20 cellular contexts compared by ENCODE assay signal in genomic region chr7:35992436-35992835, GRCh38.
DNase-seq lines count a peak whose midpoint lies in the region; ATAC-seq, FAIRE-seq and TF ChIP-seq lines count a peak whose summit lies in the region.
"Had no signal": no experiment of that assay in that cellular context is flagged by ENCODE, and none has a peak within 500 bp of the region (broad histone marks: within the 10 kb centered on the region; RNA-seq: fewer than 3 reads in every experiment).

No MANE protein-coding gene starts in this region.

- no peaks in the 10 kb centered on the region for H3K27me3 Mint-ChIP-seq in astrocyte (ENCODE audit: low read depth, unreplicated experiment)
- no peaks in the 10 kb centered on the region for H3K27me3 Mint-ChIP-seq in activated T-cell treated with anti-CD3 and anti-CD28 coated beads, Interleukin-2, amount 50 U/mL, for 24 hours
- no peaks in the 10 kb centered on the region for H3K27me3 Mint-ChIP-seq in endothelial cell (ENCODE audit: unreplicated experiment)

- peaks cover 2% of the 10 kb centered on the region for H3K4me1 Mint-ChIP-seq in astrocyte (ENCODE audit: low read depth, unreplicated experiment)
- peaks cover 14% of the 10 kb centered on the region for H3K4me1 Mint-ChIP-seq in activated T-cell treated with anti-CD3 and anti-CD28 coated beads, Interleukin-2, amount 50 U/mL, for 24 hours (ENCODE audit: low read depth)
- H3K4me1 Mint-ChIP-seq in endothelial cell (ENCODE audit: unreplicated experiment), result peaks cover 25% of the 10 kb centered on the region

- no peaks in the 10 kb centered on the region for H3K9me1 ChIP-seq in keratinocyte (ENCODE audit: control insufficient read depth, extremely low read depth, insufficient read depth, low read length)

- H3K36me3 ChIP-seq in astrocyte (ENCODE audit: insufficient read depth, low read length), result no peaks in the 10 kb centered on the region
- H3K36me3 ChIP-seq in keratinocyte (ENCODE audit: control insufficient read depth in 2 of 2, extremely low read depth in 1 of 2, insufficient read depth in 2 of 2, low read length in 2 of 2), result no peaks in the 10 kb centered on the region
- H3K36me3 ChIP-seq: MG63 had no signal

- peaks cover 3% of the 10 kb centered on the region for H3K36me3 Mint-ChIP-seq in astrocyte (ENCODE audit: low read depth, unreplicated experiment)
- no peaks in the 10 kb centered on the region for H3K36me3 Mint-ChIP-seq in activated T-cell treated with anti-CD3 and anti-CD28 coated beads, Interleukin-2, amount 50 U/mL, for 24 hours (ENCODE audit: low read depth)
- no peaks in the 10 kb centered on the region for H3K36me3 Mint-ChIP-seq in endothelial cell (ENCODE audit: low read depth, unreplicated experiment)

- FAIRE-seq in A549 (lab: Jason Lieb, UNC), result no peak
- FAIRE-seq in astrocyte (lab: Jason Lieb, UNC), result peak; percentile 76
- peak; percentile 26 for FAIRE-seq in keratinocyte (lab: Jason Lieb, UNC)

- H4K20me1 ChIP-seq in astrocyte (ENCODE audit: insufficient read depth, low read length) (no peaks in the 10 kb centered on the region), keratinocyte (ENCODE audit: control insufficient read depth, extremely low read depth, insufficient read depth, low read length) (no peaks in the 10 kb centered on the region)

- H3K27me3 ChIP-seq in astrocyte (ENCODE audit: insufficient read depth, low read length) (no peaks in the 10 kb centered on the region), keratinocyte (ENCODE audit: control insufficient read depth, extremely low read depth, insufficient read depth, low read length) (no peaks in the 10 kb centered on the region)
- H3K27me3 ChIP-seq: MG63 had no signal

- no peak for TF ChIP-seq CTCF in A549 (IDR thresholded peaks at IDR 0.05)
- no peak for TF ChIP-seq CTCF in astrocyte (IDR thresholded peaks at IDR 0.05; ENCODE audit: insufficient read depth, low read depth, low read length)
- TF ChIP-seq CTCF in keratinocyte (optimal IDR thresholded peaks at IDR 0.05 in 1 of 3, IDR thresholded peaks at IDR 0.05 in 1 of 3, conservative IDR thresholded peaks at IDR 0.05 in 1 of 3; ENCODE audit: extremely low read depth in 1 of 3, insufficient read depth in 2 of 3, low read length in 3 of 3), result no peak
- TF ChIP-seq CTCF in endothelial cell (IDR thresholded peaks at IDR 0.05; ENCODE audit: unreplicated experiment), result no peak

- H2AFZ ChIP-seq in astrocyte (ENCODE audit: low read depth, low read length) (no peak overlapping the region), keratinocyte (ENCODE audit: control insufficient read depth, low read length) (peak overlapping the region; percentile 20)

- no peak overlapping the region for H3K27ac Mint-ChIP-seq in astrocyte (ENCODE audit: unreplicated experiment)
- no peak overlapping the region for H3K27ac Mint-ChIP-seq in activated T-cell treated with anti-CD3 and anti-CD28 coated beads, Interleukin-2, amount 50 U/mL, for 24 hours
- H3K27ac Mint-ChIP-seq in endothelial cell (ENCODE audit: unreplicated experiment), result no peak overlapping the region
- H3K27ac Mint-ChIP-seq: HFFc6 had no signal

- H3K79me2 ChIP-seq in astrocyte (ENCODE audit: insufficient read depth, low read length), result no peaks in the 10 kb centered on the region
- no peaks in the 10 kb centered on the region for H3K79me2 ChIP-seq in keratinocyte (ENCODE audit: control insufficient read depth, insufficient read depth, low read length)

- H3K4me1 ChIP-seq in A549, result peaks cover 21% of the 10 kb centered on the region
- H3K4me1 ChIP-seq in astrocyte (ENCODE audit: insufficient read depth, low read length), result no peaks in the 10 kb centered on the region
- peaks cover 16% of the 10 kb centered on the region for H3K4me1 ChIP-seq in keratinocyte (ENCODE audit: control insufficient read depth, extremely low read depth, insufficient read depth, low read length)

- dilution Hi-C loops in keratinocyte (cut with MboI; ENCODE audit: extremely low pct_ligation_motif_present, low sequenced_read_pairs), result loop anchor here (25.0 kb wide), 1 partner anchor 320 kb away; no protein-coding TSS in a partner anchor

- peak overlapping the region; percentile 37; the same call in 2 of the 3 replicates for H3K4me2 ChIP-seq in A549
- H3K4me2 ChIP-seq in astrocyte (ENCODE audit: low read length), result no peak overlapping the region
- no peak overlapping the region for H3K4me2 ChIP-seq in keratinocyte (ENCODE audit: control insufficient read depth, extremely low read depth, insufficient read depth, low read depth, low read length)

- TF ChIP-seq EP300 in A549 (IDR thresholded peaks at IDR 0.05), result no peak

- TF ChIP-seq RAD21 in A549 (conservative IDR thresholded peaks at IDR 0.05 in 1 of 2, IDR thresholded peaks at IDR 0.05 in 1 of 2), result no peak

- TF ChIP-seq POLR2A in A549 (IDR thresholded peaks at IDR 0.05; ENCODE audit: low read length), result no peak

- H3K4me3 Mint-ChIP-seq in astrocyte (ENCODE audit: unreplicated experiment) (no peak overlapping the region), endothelial cell (ENCODE audit: unreplicated experiment) (no peak overlapping the region)
- H3K4me3 Mint-ChIP-seq in activated T-cell treated with anti-CD3 and anti-CD28 coated beads, Interleukin-2, amount 50 U/mL, for 24 hours, result no peak overlapping the region
- H3K4me3 Mint-ChIP-seq: HFFc6 had no signal

- POLR2A ChIA-PET in A549 (lab: Yijun Ruan, JAX), result no interaction called here

- H3K27ac ChIP-seq in A549 (peak overlapping the region in 1 of 2 experiments; percentile 6; a peak in 1 of 6 replicates), astrocyte (ENCODE audit: low read depth, low read length) (no peak overlapping the region), keratinocyte (ENCODE audit: control insufficient read depth, insufficient read depth, low read length) (peak overlapping the region; percentile 54)
- H3K27ac ChIP-seq: C4-2B had no signal

- ATAC-seq in A549 (peak in 1 of 2 experiments; percentile 18; a peak in 1 of 6 replicates), GM19452 (IDR thresholded peaks at IDR 0.05; ENCODE audit: unreplicated experiment) (no peak)

- WGBS in A549 (ENCODE audit: missing lambda C conversion rate), result 45% methylated on average over 1 of the region's 1 CpG

- CTCF ChIA-PET in A549 (lab: Yijun Ruan, JAX), result interaction anchor here (1.1 kb wide), 1 partner anchor 300 kb away, joined by 3 read pairs; no protein-coding TSS in a partner anchor

- H3K9me3 ChIP-seq in A549, result no peaks in the 10 kb centered on the region
- no peaks in the 10 kb centered on the region for H3K9me3 ChIP-seq in astrocyte (ENCODE audit: insufficient read depth, low read depth, low read length)
- no peaks in the 10 kb centered on the region for H3K9me3 ChIP-seq in keratinocyte (ENCODE audit: control insufficient read depth, low read depth, low read length)
- H3K9me3 ChIP-seq: MG63 had no signal

- DNase-seq in A549 (ENCODE audit: low read depth in 1 of 2, low spot score in 1 of 2) (no peak), M059J (ENCODE audit: low read depth) (peak; percentile 29), astrocyte (ENCODE audit: low read depth) (no peak), keratinocyte (ENCODE audit: low read depth, low spot score) (peak; percentile 65), endothelial cell (ENCODE audit: low spot score) (no peak), T-helper 9 cell (no peak)
- no peak for DNase-seq in activated T-cell treated with anti-CD3 and anti-CD28 coated beads, Interleukin-2, amount 50 U/mL, for 24 hours
- DNase-seq: 8988T, GF-D8, H7, HFFc6, Kasumi-1, MG63, NCI-H1417, NCI-H1694 treated with DMSO at 0.1 percent for 48 hours, NCI-H2081 treated with DMSO at 0.1 percent for 48 hours, NCI-H446, NCI-H526 treated with DMSO at 0.1 percent for 48 hours had no signal

- H3K9me3 Mint-ChIP-seq in astrocyte (ENCODE audit: unreplicated experiment) (no peaks in the 10 kb centered on the region), endothelial cell (ENCODE audit: unreplicated experiment) (no peaks in the 10 kb centered on the region)
- H3K9me3 Mint-ChIP-seq in activated T-cell treated with anti-CD3 and anti-CD28 coated beads, Interleukin-2, amount 50 U/mL, for 24 hours, result no peaks in the 10 kb centered on the region
- H3K9me3 Mint-ChIP-seq: HFFc6 had no signal

- H3K4me3 ChIP-seq in A549, result no peak overlapping the region
- no peak overlapping the region for H3K4me3 ChIP-seq in astrocyte (ENCODE audit: insufficient read depth, low read depth, low read length)
- H3K4me3 ChIP-seq in keratinocyte (ENCODE audit: control insufficient read depth in 2 of 3, extremely low read depth in 1 of 3, insufficient read depth in 2 of 3, low read depth in 1 of 3, low read length in 3 of 3), result no peak overlapping the region
- H3K4me3 ChIP-seq: MG63 had no signal

- H3K9ac ChIP-seq in astrocyte (ENCODE audit: low read length) (no peak overlapping the region), keratinocyte (ENCODE audit: control insufficient read depth, extremely low read depth, insufficient read depth, low read length) (no peak overlapping the region)

TF ChIP-seq in A549, 52 proteins besides CTCF, POLR2A, EP300 and RAD21:
- TF ChIP-seq HDAC2 (IDR thresholded peaks at IDR 0.05) (no peak), CEBPB (IDR thresholded peaks at IDR 0.05) (no peak), ESRRA (IDR thresholded peaks at IDR 0.05; ENCODE audit: borderline replicate concordance, low read length) (no peak)

Comparison
In these comparisons a context has a peak if more than half of its experiments do, and no peak if none do; other contexts are left out.
1. DNase-seq: peak in M059J (single experiment) and keratinocyte (single experiment); none in A549 (0 of 2), astrocyte (single experiment), activated T-cell treated with anti-CD3 and anti-CD28 coated beads, Interleukin-2, amount 50 U/mL, for 24 hours (single experiment), endothelial cell (single experiment) and T-helper 9 cell (single experiment).